ENCODE assay signal across 9 cellular contexts in the genomic region with DNA sequence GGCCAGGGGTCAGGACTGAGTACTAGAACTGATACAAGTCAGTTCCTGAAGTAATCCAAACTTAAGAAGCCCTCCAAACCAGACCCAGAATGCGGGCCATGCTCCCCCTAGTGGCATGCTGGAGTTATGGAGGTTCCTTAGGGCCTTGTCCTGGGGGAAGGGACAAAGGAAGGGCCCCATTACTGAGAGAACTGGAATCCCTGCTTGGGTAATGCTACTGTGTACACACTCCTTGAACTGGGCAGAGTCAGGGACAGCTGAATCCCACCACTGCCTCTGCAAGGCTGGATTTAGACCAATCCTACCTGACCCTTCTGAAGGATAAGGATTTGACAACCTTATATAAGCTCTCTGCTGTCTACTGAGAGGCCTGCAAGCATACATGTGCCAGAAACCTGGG.
A peak's percentile ranks its signal among the peaks of the same experiment; 100 is the strongest.
DNase-seq lines count a peak whose midpoint lies in the region; FAIRE-seq and TF ChIP-seq lines count a peak whose summit lies in the region.
"Had no signal": no experiment of that assay in that cellular context is flagged by ENCODE, and none has a peak within 500 bp of the region (broad histone marks: within the 10 kb centered on the region; RNA-seq: fewer than 3 reads in every experiment).

No MANE protein-coding gene starts in this region.

- H3K4me3 ChIP-seq in DOHH2 (ENCODE audit: low read length) (peak overlapping the region; percentile 32; the same call in 1 of the 2 replicates), HAP-1 (no peak overlapping the region), keratinocyte (ENCODE audit: control insufficient read depth in 2 of 3, extremely low read depth in 1 of 3, insufficient read depth in 2 of 3, low read depth in 1 of 3, low read length in 3 of 3) (peak overlapping the region in 1 of 3 experiments; percentile 23)

- no peak overlapping the region for H3K4me3 Mint-ChIP-seq in T-helper 2 cell treated with Interferon-gamma antibody and Interleukin-4, amounts not matched to agents 5 μg/mL and 100 μg/mL, for 36 hours
- H3K4me3 Mint-ChIP-seq in MCF 10A (ENCODE audit: unreplicated experiment), result no peak overlapping the region

- peak overlapping the region; percentile 60 for H3K9ac ChIP-seq in keratinocyte (ENCODE audit: control insufficient read depth, extremely low read depth, insufficient read depth, low read length)

- in situ Hi-C loops in HAP-1 (cut with MboI; ENCODE audit: low sequenced_read_pairs), result no loop called here

- H3K4me1 Mint-ChIP-seq in T-helper 2 cell treated with Interferon-gamma antibody and Interleukin-4, amounts not matched to agents 5 μg/mL and 100 μg/mL, for 36 hours (ENCODE audit: low read depth), result peaks cover 4% of the 10 kb centered on the region
- peaks cover 10% of the 10 kb centered on the region for H3K4me1 Mint-ChIP-seq in MCF 10A (ENCODE audit: insufficient read depth, unreplicated experiment)

- no peaks in the 10 kb centered on the region for H3K9me3 Mint-ChIP-seq in T-helper 2 cell treated with Interferon-gamma antibody and Interleukin-4, amounts not matched to agents 5 μg/mL and 100 μg/mL, for 36 hours
- H3K9me3 Mint-ChIP-seq in MCF 10A (ENCODE audit: unreplicated experiment), result no peaks in the 10 kb centered on the region

- H3K27ac ChIP-seq in DOHH2 (ENCODE audit: low read depth, low read length) (peak overlapping the region; percentile 20; the same call in 1 of the 2 replicates), keratinocyte (ENCODE audit: control insufficient read depth, insufficient read depth, low read length) (peak overlapping the region; percentile 92)

- CTCF ChIA-PET in MCF 10A (lab: Yijun Ruan, JAX), result interaction anchor here (0.7 to 2.5 kb wide), 27 partner anchors 10 to 621 kb away, joined by 3 to 11 read pairs (median 4); partner anchors contain the start of genes RPL27A and TRIM66

- dilution Hi-C loops in keratinocyte (cut with MboI; ENCODE audit: extremely low pct_ligation_motif_present, low sequenced_read_pairs), result no loop called here

- peaks cover 3% of the 10 kb centered on the region for H3K9me1 ChIP-seq in keratinocyte (ENCODE audit: control insufficient read depth, extremely low read depth, insufficient read depth, low read length)

- no peaks in the 10 kb centered on the region for H3K9me2 ChIP-seq in DOHH2 (replicated peaks; ENCODE audit: control insufficient read depth, low read length)

- peak; percentile 65 for FAIRE-seq in keratinocyte (lab: Jason Lieb, UNC)
- FAIRE-seq: endometrium had no signal

- intact Hi-C loops in MCF 10A (cut with micrococcal nuclease), result loop anchor here (1.0 kb wide), 3 partner anchors 57 to 146 kb away; no protein-coding TSS in a partner anchor

- no peaks in the 10 kb centered on the region for H3F3A ChIP-seq in DOHH2 (ENCODE audit: control insufficient read depth, insufficient read depth)

- H3K9me3 ChIP-seq in DOHH2 (ENCODE audit: control insufficient read depth, insufficient read depth, low read length), result no peaks in the 10 kb centered on the region
- H3K9me3 ChIP-seq in HAP-1, result no peaks in the 10 kb centered on the region
- H3K9me3 ChIP-seq in keratinocyte (ENCODE audit: control insufficient read depth, low read depth, low read length), result no peaks in the 10 kb centered on the region

- TF ChIP-seq CTCF in DOHH2 (IDR thresholded peaks at IDR 0.05; ENCODE audit: low read depth, low read length, poor library complexity, severe bottlenecking), result peak; percentile 86
- TF ChIP-seq CTCF in MCF 10A (IDR thresholded peaks at IDR 0.05; ENCODE audit: unreplicated experiment), result peak; percentile 67
- TF ChIP-seq CTCF in keratinocyte (optimal IDR thresholded peaks at IDR 0.05 in 1 of 3, IDR thresholded peaks at IDR 0.05 in 1 of 3, conservative IDR thresholded peaks at IDR 0.05 in 1 of 3; ENCODE audit: extremely low read depth in 1 of 3, insufficient read depth in 2 of 3, low read length in 3 of 3), result peak; percentile 83 to 95 (median 84)

- H3K36me3 ChIP-seq in DOHH2 (ENCODE audit: control insufficient read depth, low read length) (no peaks in the 10 kb centered on the region), HAP-1 (replicated peaks) (no peaks in the 10 kb centered on the region; the same call in 1 of the 2 replicates), keratinocyte (ENCODE audit: control insufficient read depth in 2 of 2, extremely low read depth in 1 of 2, insufficient read depth in 2 of 2, low read length in 2 of 2) (peaks cover 0 to 2% of the 10 kb centered on the region in 2 experiments)

- H4K20me1 ChIP-seq in DOHH2 (ENCODE audit: control insufficient read depth, insufficient read depth, low read depth, low read length) (no peaks in the 10 kb centered on the region), keratinocyte (ENCODE audit: control insufficient read depth, extremely low read depth, insufficient read depth, low read length) (no peaks in the 10 kb centered on the region)

- POLR2A ChIA-PET in MCF 10A (lab: Yijun Ruan, JAX), result interaction anchor here (0.7 to 3.0 kb wide), 17 partner anchors 12 to 150 kb away, joined by 3 to 24 read pairs (median 4); partner anchors contain the start of genes AKIP1, RPL27A and TRIM66

- peak overlapping the region; percentile 77 for H2AFZ ChIP-seq in keratinocyte (ENCODE audit: control insufficient read depth, low read length)

- no peaks in the 10 kb centered on the region for H3K36me3 Mint-ChIP-seq in T-helper 2 cell treated with Interferon-gamma antibody and Interleukin-4, amounts not matched to agents 5 μg/mL and 100 μg/mL, for 36 hours (ENCODE audit: low read depth)
- no peaks in the 10 kb centered on the region for H3K36me3 Mint-ChIP-seq in MCF 10A (ENCODE audit: insufficient read depth, unreplicated experiment)

- DNase-seq in HAP-1 (ENCODE audit: low spot score in 2 of 2), result peak; percentile 75 to 88
- DNase-seq in NCI-H1105 treated with DMSO at 0.1 percent for 48 hours (lab: John Stamatoyannopoulos, UW), result peak; percentile 73
- DNase-seq in T-helper 2 cell treated with Interferon-gamma antibody and Interleukin-4, amounts not matched to agents 5 μg/mL and 100 μg/mL, for 36 hours (ENCODE audit: low spot score), result peak; percentile 24
- peak; percentile 91 for DNase-seq in MCF 10A (ENCODE audit: unreplicated experiment)
- no peak for DNase-seq in keratinocyte (ENCODE audit: low read depth, low spot score)
- peak; percentile 19 for DNase-seq in stimulated activated CD4-positive, alpha-beta T cell treated with anti-CD3 and anti-CD28 coated beads, Interleukin-12 subunit alpha, Interleukin-12 subunit beta, amount 100 ng/mL, for 4 hours
- no peak for DNase-seq in HPDE6-E6E7 (ENCODE audit: extremely low spot score)

- H3K79me2 ChIP-seq in DOHH2 (ENCODE audit: control insufficient read depth, low read length), result no peaks in the 10 kb centered on the region
- H3K79me2 ChIP-seq in keratinocyte (ENCODE audit: control insufficient read depth, insufficient read depth, low read length), result peaks cover 21% of the 10 kb centered on the region

- H3K27me3 Mint-ChIP-seq in T-helper 2 cell treated with Interferon-gamma antibody and Interleukin-4, amounts not matched to agents 5 μg/mL and 100 μg/mL, for 36 hours (ENCODE audit: low read depth), result peaks cover 20% of the 10 kb centered on the region
- H3K27me3 Mint-ChIP-seq in MCF 10A (ENCODE audit: insufficient read depth, unreplicated experiment), result no peaks in the 10 kb centered on the region

- no peak overlapping the region for H3K27ac Mint-ChIP-seq in T-helper 2 cell treated with Interferon-gamma antibody and Interleukin-4, amounts not matched to agents 5 μg/mL and 100 μg/mL, for 36 hours
- H3K27ac Mint-ChIP-seq in MCF 10A (ENCODE audit: low read depth, unreplicated experiment), result no peak overlapping the region

- BruUV-seq in MCF 10A (replicated peaks; lab: Mats Ljungman, UMichigan), result no TSS peak

- H3K4me1 ChIP-seq in DOHH2 (ENCODE audit: control insufficient read depth, low read length) (peaks cover 18% of the 10 kb centered on the region), HAP-1 (peaks cover 3% of the 10 kb centered on the region; the same call in 1 of the 2 replicates), keratinocyte (ENCODE audit: control insufficient read depth, extremely low read depth, insufficient read depth, low read length) (peaks cover 54% of the 10 kb centered on the region)

- peak overlapping the region; percentile 40 for H3K4me2 ChIP-seq in DOHH2 (ENCODE audit: low read length)
- peak overlapping the region; percentile 65 for H3K4me2 ChIP-seq in keratinocyte (ENCODE audit: control insufficient read depth, extremely low read depth, insufficient read depth, low read depth, low read length)

- H3K27me3 ChIP-seq in DOHH2 (ENCODE audit: control insufficient read depth, low read length) (peaks cover 6% of the 10 kb centered on the region), HAP-1 (ENCODE audit: low read depth) (no peaks in the 10 kb centered on the region), keratinocyte (ENCODE audit: control insufficient read depth, extremely low read depth, insufficient read depth, low read length) (no peaks in the 10 kb centered on the region)

Comparison
In these comparisons a context has a peak if more than half of its experiments do, and no peak if none do; other contexts are left out.
1. DNase-seq: peak in HAP-1 (2 of 2), NCI-H1105 treated with DMSO at 0.1 percent for 48 hours (single experiment), T-helper 2 cell treated with Interferon-gamma antibody and Interleukin-4, amounts not matched to agents 5 μg/mL and 100 μg/mL, for 36 hours (single experiment), MCF 10A (single experiment) and stimulated activated CD4-positive, alpha-beta T cell treated with anti-CD3 and anti-CD28 coated beads, Interleukin-12 subunit alpha, Interleukin-12 subunit beta, amount 100 ng/mL, for 4 hours (single experiment); none in keratinocyte (single experiment) and HPDE6-E6E7 (single experiment).
2. Peak in every context shown above with its lines, with median percentiles within 50 percentile points of each other: CTCF ChIP-seq.